Comparison of ENCODE assay signal across 19 cellular contexts in the genomic region with DNA sequence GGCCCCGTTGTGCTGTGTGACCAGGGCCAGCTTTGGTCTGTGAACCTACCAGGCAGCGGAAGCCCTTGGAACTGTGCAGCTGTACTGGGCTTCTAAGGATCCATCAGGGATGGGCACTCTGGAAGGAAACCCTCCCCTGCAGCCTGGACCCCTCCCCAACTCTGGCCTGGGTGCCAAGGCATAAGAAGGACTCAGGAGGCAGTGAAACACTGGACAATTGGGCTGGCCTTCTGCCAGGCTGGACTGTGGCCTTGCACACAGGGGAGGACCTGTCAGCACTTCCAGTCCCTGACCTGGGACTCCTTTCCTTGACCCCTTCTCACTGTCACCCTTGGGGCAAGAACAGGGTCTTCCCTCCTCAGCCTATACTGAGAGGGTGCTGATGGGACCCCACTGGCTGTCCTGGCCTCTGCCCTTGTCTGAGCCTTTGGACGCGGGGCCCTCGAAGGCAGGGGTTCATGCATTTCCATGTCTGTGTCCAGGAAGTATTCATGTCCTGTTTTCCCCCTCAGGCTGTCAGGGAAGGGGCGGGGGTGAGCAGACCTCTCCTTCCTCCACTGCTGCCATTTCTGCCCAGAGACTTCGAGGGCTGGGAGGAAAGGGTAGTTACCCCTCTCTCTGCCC. TPM values are rescaled to one million over a fixed set of nuclear protein-coding genes. Genes with fewer than 3 reads are reported as not detected.
"Had no signal": no experiment of that assay in that cellular context is flagged by ENCODE, and none has a peak within 500 bp of the region (broad histone marks: within the 10 kb centered on the region; RNA-seq: fewer than 3 reads in every experiment).

No MANE protein-coding gene starts in this region.

- ATAC-seq: activated CD4-positive, CD25-positive, alpha-beta regulatory T cell treated with anti-CD3 and anti-CD28 coated beads, Interleukin-2, amount 50 U/mL, for 24 hours; left colon; pancreas; stimulated activated naive B cell treated with anti-CD40 and anti-IgM and Interleukin-4, amounts not matched to agents 10 μg/mL and 1 μg/mL and 100 μg/mL, for 72 hours; upper lobe of right lung had no signal

- H3K4me1 ChIP-seq: breast epithelium, pancreas had no signal

- DNase-seq: activated CD4-positive, alpha-beta memory T cell treated with anti-CD3 and anti-CD28 coated beads for 36 hours; activated gamma-delta T cell; activated naive CD8-positive, alpha-beta T cell treated with anti-CD3 and anti-CD28 coated beads for 36 hours; activated T-cell treated with anti-CD3 and anti-CD28 coated beads, Interleukin-2, amount 50 U/mL, for 48 hours; aorta; effector CD8-positive, alpha-beta T cell; immature natural killer cell; left colon; mesendoderm; pancreas; stimulated activated CD4-positive, alpha-beta T cell treated with anti-CD3 and anti-CD28 coated beads, Interleukin-1b, Interleukin-23, amount 100 ng/mL, for 48 hours; stimulated activated naive B cell treated with anti-CD40 and anti-IgM and Interleukin-4, amounts not matched to agents 10 μg/mL and 1 μg/mL and 100 μg/mL, for 72 hours; upper lobe of right lung had no signal

- H3K9me3 ChIP-seq: breast epithelium, pancreas, SJCRH30, upper lobe of right lung had no signal

- H3K27ac ChIP-seq: epithelial cell of prostate, pancreas, SJCRH30, upper lobe of right lung had no signal

- H3K4me2 ChIP-seq: smooth muscle cell had no signal

- H3K4me3 ChIP-seq: breast epithelium, pancreas, SJCRH30, smooth muscle cell, upper lobe of right lung had no signal

- H3K27me3 ChIP-seq: pancreas, SJCRH30 had no signal

- FAIRE-seq: colon, pancreas had no signal

- H3K36me3 ChIP-seq: breast epithelium, pancreas, SJCRH30, upper lobe of right lung had no signal

RNA-seq across cellular contexts. Expression of a gene that starts 39.6 kb away (rescaled TPM):
- total RNA-seq: smooth muscle cell had no signal
- polyA plus RNA-seq: immature natural killer cell had no signal
